8 cellular contexts compared by ENCODE assay signal in genomic region chr1:56645663-56646330, GRCh38. TPM values are rescaled to one million over a fixed set of nuclear protein-coding genes. Genes with fewer than 3 reads are reported as not detected.
DNase-seq lines count a peak whose midpoint lies in the region; ATAC-seq and TF ChIP-seq lines count a peak whose summit lies in the region.

No MANE protein-coding gene starts in this region.

- H3K27ac Mint-ChIP-seq in dendritic cell treated with granulocyte-macrophage colony-stimulating factor and Interleukin-4, amounts not matched to agents 40 ng/mL and 50 ng/mL, for 4 days, result no peak overlapping the region

- H3K27me3 Mint-ChIP-seq in dendritic cell treated with granulocyte-macrophage colony-stimulating factor and Interleukin-4, amounts not matched to agents 40 ng/mL and 50 ng/mL, for 4 days, result peaks cover 54% of the 10 kb centered on the region

- H3K4me1 ChIP-seq in lung (ENCODE audit: control insufficient read depth in 2 of 2, insufficient read depth in 2 of 2, low read length in 2 of 2) (peaks cover 0 to 7% of the 10 kb centered on the region in 2 donors), upper lobe of left lung (peaks cover 0 to 18% (median 4%) of the 10 kb centered on the region in 4 donors)

- ATAC-seq in lung (ENCODE audit: insufficient read depth, low FRiP score), result peak; percentile 19
- ATAC-seq in upper lobe of left lung (ENCODE audit: low FRiP score in 2 of 2), result peak in 1 of 2 donors; percentile 52

- TF ChIP-seq POLR2A in upper lobe of left lung (IDR thresholded peaks at IDR 0.05), result no peak

- TF ChIP-seq CTCF in lung (IDR thresholded peaks at IDR 0.05; ENCODE audit: control extremely low read depth, extremely low read depth) (no peak), upper lobe of left lung (IDR thresholded peaks at IDR 0.05) (no peak)

- no peak for TF ChIP-seq EP300 in upper lobe of left lung (IDR thresholded peaks at IDR 0.05)

- DNase-seq in NCI-H2029 (lab: John Stamatoyannopoulos, UW), result peak; percentile 42
- no peak for DNase-seq in lung (ENCODE audit: low spot score)
- DNase-seq in upper lobe of left lung, result no peak
- no peak for DNase-seq in mesenteric fat pad (ENCODE audit: low spot score)
- no peak for DNase-seq in stimulated activated CD4-positive, alpha-beta T cell treated with anti-CD3 and anti-CD28 coated beads, Interleukin-2, amount 100 ng/mL, for 24 hours
- DNase-seq in DMS153 (lab: John Stamatoyannopoulos, UW), result no peak

- H3K27ac ChIP-seq in lung (ENCODE audit: low read depth in 1 of 2, low read length in 1 of 2) (peak overlapping the region; percentile 20 to 95), upper lobe of left lung (peak overlapping the region in 2 of 4 donors; percentile 53 to 75)

- H3K9me3 Mint-ChIP-seq in dendritic cell treated with granulocyte-macrophage colony-stimulating factor and Interleukin-4, amounts not matched to agents 40 ng/mL and 50 ng/mL, for 4 days, result no peaks in the 10 kb centered on the region

- peaks cover 16% of the 10 kb centered on the region for H3K4me1 Mint-ChIP-seq in dendritic cell treated with granulocyte-macrophage colony-stimulating factor and Interleukin-4, amounts not matched to agents 40 ng/mL and 50 ng/mL, for 4 days (ENCODE audit: low read depth)

- WGBS in lung, 2 donors, result 12 to 15% methylated on average over 18 to 19 of the region's 19 CpGs
- 16 to 17% methylated on average over 12 to 13 of the region's 19 CpGs for WGBS in upper lobe of left lung, 2 donors

- peak overlapping the region; percentile 74 for H3K4me3 Mint-ChIP-seq in dendritic cell treated with granulocyte-macrophage colony-stimulating factor and Interleukin-4, amounts not matched to agents 40 ng/mL and 50 ng/mL, for 4 days

- no peaks in the 10 kb centered on the region for H3K36me3 Mint-ChIP-seq in dendritic cell treated with granulocyte-macrophage colony-stimulating factor and Interleukin-4, amounts not matched to agents 40 ng/mL and 50 ng/mL, for 4 days (ENCODE audit: low read depth)

- H3K9me3 ChIP-seq in lung (ENCODE audit: control insufficient read depth in 2 of 2, insufficient read depth in 1 of 2, low read length in 1 of 2), result peaks cover 0 to 3% of the 10 kb centered on the region in 2 donors
- no peaks in the 10 kb centered on the region for H3K9me3 ChIP-seq in upper lobe of left lung

- peak overlapping the region; percentile 18; the same call in 1 of the 2 replicates for H3K4me3 ChIP-seq in GM08714 (ENCODE audit: low read length)
- H3K4me3 ChIP-seq in lung, result peak overlapping the region; percentile 60
- peak overlapping the region; percentile 47 to 66 (median 59) for H3K4me3 ChIP-seq in upper lobe of left lung

- intact Hi-C loops in dendritic cell treated with granulocyte-macrophage colony-stimulating factor and Interleukin-4, amounts not matched to agents 40 ng/mL and 50 ng/mL, for 4 days (cut with micrococcal nuclease), result no loop called here

- H3K36me3 ChIP-seq in lung (ENCODE audit: control insufficient read depth in 2 of 2, insufficient read depth in 2 of 2, low read length in 2 of 2) (no peaks in the 10 kb centered on the region), upper lobe of left lung (no peaks in the 10 kb centered on the region)

- no peaks in the 10 kb centered on the region for H3K27me3 ChIP-seq in lung (ENCODE audit: control insufficient read depth, insufficient read depth)
- H3K27me3 ChIP-seq in upper lobe of left lung, result peaks cover 0 to 17% (median 6%) of the 10 kb centered on the region in 4 donors

RNA-seq across cellular contexts. Expression of gene PRKAA2, which starts 0.7 kb away (rescaled TPM):
- total RNA-seq in lung, result 1 to 10 TPM; 2.1 to 6.1 TPM
- under 1 TPM; 0.38 to 0.57 TPM for polyA plus RNA-seq in lung
- 1 to 10 TPM in 5 of 6 donors, under 1 TPM in 1; 0.78 to 8.2 (median 1.6) TPM for total RNA-seq in upper lobe of left lung
- total RNA-seq in mesenteric fat pad, result 1.4 TPM
